Comparison of ENCODE assay signal across 33 cellular contexts in genomic region chr11:79535606-79536005, GRCh38.
"Had no signal": no experiment of that assay in that cellular context is flagged by ENCODE, and none has a peak within 500 bp of the region (broad histone marks: within the 10 kb centered on the region; RNA-seq: fewer than 3 reads in every experiment).

No MANE protein-coding gene starts in this region.

- DNase-seq: activated effector memory CD4-positive, alpha-beta T cell treated with anti-CD3 and anti-CD28 coated beads, Interleukin-2, amount 50 U/mL, for 16 hours; activated effector memory CD4-positive, alpha-beta T cell treated with Interleukin-2 at 50 U/mL for 16 hours; activated gamma-delta T cell; activated gamma-delta T cell treated with Interleukin-2 at 50 U/mL for 16 hours; activated naive CD4-positive, alpha-beta T cell; activated naive CD4-positive, alpha-beta T cell treated with anti-CD3 and anti-CD28 coated beads for 36 hours; activated naive CD4-positive, alpha-beta T cell treated with anti-CD3 and anti-CD28 coated beads, Interleukin-2, amount 10 ng/mL, durations not matched to agents 7 days and 5 days; activated naive CD4-positive, alpha-beta T cell treated with anti-CD3 and anti-CD28 coated beads, Interleukin-2, amount 50 U/mL, for 16 hours; activated naive CD4-positive, alpha-beta T cell treated with Interleukin-2 at 50 U/mL for 16 hours; activated naive CD8-positive, alpha-beta T cell treated with anti-CD3 and anti-CD28 coated beads for 36 hours; activated naive CD8-positive, alpha-beta T cell treated with anti-CD3 and anti-CD28 coated beads, Interleukin-2, amount 10 ng/mL, durations not matched to agents 7 days and 5 days; activated naive CD8-positive, alpha-beta T cell treated with anti-CD3 and anti-CD28 coated beads, Interleukin-2, amount 50 U/mL, for 24 hours; activated T-cell treated with anti-CD3 and anti-CD28 coated beads, Interleukin-2, amount 50 U/mL, for 4 hours; activated T-cell treated with anti-CD3 and anti-CD28 coated beads, Interleukin-2, amount 50 U/mL, for 48 hours; activated T-cell treated with anti-CD3 and anti-CD28 coated beads, Interleukin-2, amount 50 U/mL, for 72 hours; adrenal gland; amniotic stem cell; amygdala; anterior cingulate cortex; aorta; body of pancreas; brain microvascular endothelial cell; caudate nucleus; central memory CD4-positive, alpha-beta T cell; cerebellar nuclear complex had no signal

- H3K36me3 ChIP-seq: adrenal gland, ascending aorta, brain microvascular endothelial cell, breast epithelium, cardiac muscle cell had no signal

- H3K27ac ChIP-seq: adrenal gland, ascending aorta, body of pancreas, brain microvascular endothelial cell, breast epithelium, cardiac muscle cell had no signal

- H3K9me3 ChIP-seq: adrenal gland, ascending aorta, body of pancreas, breast epithelium had no signal

- ATAC-seq: activated naive CD4-positive, alpha-beta T cell treated with anti-CD3 and anti-CD28 coated beads, Interleukin-2, amount 50 U/mL, for 72 hours; activated naive CD8-positive, alpha-beta T cell treated with anti-CD3 and anti-CD28 coated beads, Interleukin-2, amount 50 U/mL, for 24 hours; activated T-cell treated with anti-CD3 and anti-CD28 coated beads, Interleukin-2, amount 50 U/mL, for 4 hours; activated T-cell treated with anti-CD3 and anti-CD28 coated beads, Interleukin-2, amount 50 U/mL, for 72 hours; activated T-helper 17 cell treated with anti-CD3 and anti-CD28 coated beads, Interleukin-2, amount 50 U/mL, for 72 hours; body of pancreas had no signal

- FAIRE-seq: astrocyte, bronchial epithelial cell, colon had no signal

- H3K4me1 ChIP-seq: adrenal gland, ascending aorta, body of pancreas, breast epithelium had no signal

- H3K27me3 ChIP-seq: adrenal gland, ascending aorta, body of pancreas, brain microvascular endothelial cell, breast epithelium, cardiac muscle cell had no signal

- H3K4me3 ChIP-seq: adrenal gland, ascending aorta, body of pancreas, breast epithelium, cardiac muscle cell had no signal
